ENCODE assay signal across 8 cellular contexts in the genomic region with DNA sequence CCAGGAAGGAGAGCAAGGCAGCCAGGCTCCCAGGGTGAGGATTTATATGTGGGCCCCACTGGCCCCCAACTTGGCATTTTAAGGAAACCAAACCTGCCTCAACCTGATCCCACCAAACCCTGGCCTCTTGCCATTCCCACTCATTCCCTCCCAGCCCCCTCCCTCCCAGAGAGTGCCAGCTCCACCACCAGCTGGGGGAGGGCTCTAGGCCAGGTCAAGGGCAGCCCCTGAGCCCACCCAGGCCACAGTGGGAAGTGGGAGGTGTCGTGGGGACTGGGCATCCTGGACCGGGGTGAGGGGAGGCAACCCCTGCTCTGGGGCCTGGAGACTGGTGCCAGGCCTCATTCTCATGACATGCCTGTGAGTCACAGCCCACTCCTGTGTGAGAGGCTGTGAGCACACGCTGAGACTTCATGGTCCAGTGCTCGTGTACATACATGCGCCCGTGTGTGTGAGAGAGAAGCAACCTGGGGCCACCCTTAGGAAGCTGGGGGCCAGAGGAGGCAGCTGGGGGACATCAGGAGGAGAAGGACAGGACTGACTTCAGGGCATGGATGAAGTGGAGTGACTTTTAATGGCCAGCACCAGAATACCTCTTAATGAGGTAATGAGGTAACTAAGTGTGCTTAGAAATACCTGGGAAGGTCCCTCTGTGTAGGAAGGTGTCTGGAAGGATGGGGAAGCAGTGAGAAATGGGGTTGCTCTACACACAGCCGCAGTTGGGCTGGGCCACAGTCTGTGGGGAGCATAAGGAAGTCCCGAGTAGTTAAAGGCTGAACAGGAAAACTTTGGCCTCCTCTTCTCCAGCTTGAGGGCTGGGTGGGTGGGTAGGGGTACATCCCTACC. TPM values are rescaled to one million over a fixed set of nuclear protein-coding genes. Genes with fewer than 3 reads are reported as not detected.
DNase-seq lines count a peak whose midpoint lies in the region; ATAC-seq and TF ChIP-seq lines count a peak whose summit lies in the region.

TSS of gene S100A2 (minus strand) at position 316 of the 846 bp plus-strand sequence. CDS start 1,967 bp downstream, outside the sequence.

- H3K4me1 ChIP-seq in adipocyte (ENCODE audit: control insufficient read depth, insufficient read depth, low read length) (peaks cover 34% of the 10 kb centered on the region), hepatocyte (ENCODE audit: insufficient read depth) (peaks cover 31% of the 10 kb centered on the region), skeletal muscle satellite cell (ENCODE audit: control insufficient read depth, insufficient read depth, low read length) (peaks cover 54% of the 10 kb centered on the region)

- peak within 1 kb of the TSS; percentile 57 for H3K4me2 ChIP-seq in hepatocyte
- peak within 1 kb of the TSS; percentile 80 for H3K4me2 ChIP-seq in skeletal muscle satellite cell (ENCODE audit: low read length)

- H3K9ac ChIP-seq in adipocyte (ENCODE audit: low read length), result peak within 1 kb of the TSS; percentile 90
- peak within 1 kb of the TSS; percentile 93 for H3K9ac ChIP-seq in skeletal muscle satellite cell (ENCODE audit: low read depth, low read length)

- H3K9me2 ChIP-seq in hepatocyte (replicated peaks; ENCODE audit: insufficient read depth), result no peaks in the 10 kb centered on the region

- H4K20me1 ChIP-seq in hepatocyte (ENCODE audit: insufficient read depth, poor library complexity, severe bottlenecking), result no peaks in the 10 kb centered on the region

- TF ChIP-seq CTCF in hepatocyte (IDR thresholded peaks at IDR 0.05; ENCODE audit: poor library complexity), result no peak

- DNase-seq in DMS153 (lab: John Stamatoyannopoulos, UW) (peak; percentile 63), RPMI7951 (ENCODE audit: low read depth) (peak; percentile 94), adipocyte (ENCODE audit: low read depth) (peak; percentile 94), hepatocyte (ENCODE audit: low spot score) (peak; percentile 79), GOT3 (lab: John Stamatoyannopoulos, UW) (no peak)

- 61% methylated on average over 8 of the region's 8 CpGs for WGBS in hepatocyte (ENCODE audit: low lambda C conversion rate, missing lambda C conversion rate)

- peak within 1 kb of the TSS; percentile 67 for H3K4me3 ChIP-seq in adipocyte (ENCODE audit: low read length)
- H3K4me3 ChIP-seq in hepatocyte, result no peak within 1 kb of the TSS
- H3K4me3 ChIP-seq in skeletal muscle satellite cell (ENCODE audit: low read length), result peak within 1 kb of the TSS; percentile 59

- H3K27me3 ChIP-seq in adipocyte (replicated peaks; ENCODE audit: control insufficient read depth, insufficient read depth, low read length) (no peaks in the 10 kb centered on the region), hepatocyte (no peaks in the 10 kb centered on the region), skeletal muscle satellite cell (ENCODE audit: control insufficient read depth, insufficient read depth, low read length) (no peaks in the 10 kb centered on the region)

- H3K27ac ChIP-seq in hepatocyte, result peak within 1 kb of the TSS; percentile 100

- peak; percentile 41 for ATAC-seq in HG02973 (IDR thresholded peaks at IDR 0.05; ENCODE audit: unreplicated experiment)
- no peak for ATAC-seq in GM18861 (IDR thresholded peaks at IDR 0.05; ENCODE audit: unreplicated experiment)

- H3K79me2 ChIP-seq in hepatocyte, result no peaks in the 10 kb centered on the region

- H3K9me3 ChIP-seq in adipocyte (ENCODE audit: control insufficient read depth, low read length), result no peaks in the 10 kb centered on the region
- H3K9me3 ChIP-seq in hepatocyte (ENCODE audit: low read depth), result no peaks in the 10 kb centered on the region
- H3K9me3 ChIP-seq in skeletal muscle satellite cell (replicated peaks; ENCODE audit: low read length), result no peaks in the 10 kb centered on the region

- no peaks in the 10 kb centered on the region for H3K36me3 ChIP-seq in adipocyte (ENCODE audit: control insufficient read depth, insufficient read depth, low read length, severe bottlenecking)
- H3K36me3 ChIP-seq in hepatocyte (replicated peaks; ENCODE audit: insufficient read depth, low read depth), result no peaks in the 10 kb centered on the region
- H3K36me3 ChIP-seq in skeletal muscle satellite cell (ENCODE audit: insufficient read depth, low read length), result no peaks in the 10 kb centered on the region

- H2AFZ ChIP-seq in hepatocyte, result peak within 1 kb of the TSS; percentile 55

RNA-seq across cellular contexts. Expression of gene S100A2, which starts in this region (rescaled TPM):
- total RNA-seq in RPMI7951 (2014; rRNA removed; shearing (Covaris generic)), result 9.0 and 11.2 TPM in 2 replicates
- 1.7 and 4.2 TPM in 2 replicates for total RNA-seq in hepatocyte
- 6.9 and 10.3 TPM in 2 replicates for polyA plus RNA-seq in hepatocyte
- total RNA-seq in skeletal muscle satellite cell (2012; rRNA removed), result 2.5 and 3.9 TPM in 2 replicates
